In the genomic region with DNA sequence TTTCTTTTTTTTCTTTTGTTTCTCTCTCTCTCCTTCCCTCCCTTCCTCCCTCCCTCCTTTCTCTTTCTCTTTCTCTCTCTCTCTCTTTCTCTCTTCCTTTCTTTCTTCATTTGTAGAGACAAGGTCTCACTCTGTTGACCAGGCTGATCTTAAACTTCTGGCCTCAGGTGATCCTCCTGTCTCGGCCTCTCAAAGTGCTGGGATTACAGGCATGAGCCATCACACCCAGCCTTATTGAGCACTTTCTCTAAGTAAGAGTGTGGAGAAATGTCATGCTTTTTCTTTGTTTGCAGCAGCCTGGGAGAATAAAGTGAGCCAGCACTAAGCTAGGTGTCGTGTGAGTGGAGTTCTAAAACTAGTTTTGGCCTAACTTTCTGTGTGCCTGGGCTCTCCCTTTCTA, we compare ENCODE assay signal across 20 cellular contexts.
DNase-seq lines count a peak whose midpoint lies in the region; ATAC-seq and TF ChIP-seq lines count a peak whose summit lies in the region.
"Had no signal": no experiment of that assay in that cellular context is flagged by ENCODE, and none has a peak within 500 bp of the region (broad histone marks: within the 10 kb centered on the region; RNA-seq: fewer than 3 reads in every experiment).

No MANE protein-coding gene starts in this region.

- no peak for TF ChIP-seq CTCF in left ventricle myocardium inferior (IDR thresholded peaks at IDR 0.05; ENCODE audit: borderline replicate concordance)
- TF ChIP-seq CTCF in gastrocnemius medialis (IDR thresholded peaks at IDR 0.05 in 4 of 5, conservative IDR thresholded peaks at IDR 0.05 in 1 of 5) = no peak
- no peak for TF ChIP-seq CTCF in lower lobe of right lung (IDR thresholded peaks at IDR 0.05)

- TF ChIP-seq POLR2A in gastrocnemius medialis (IDR thresholded peaks at IDR 0.05) = no peak

- peak overlapping the region; percentile 49 for H3K27ac ChIP-seq in left ventricle myocardium inferior (replicated peaks)
- peak overlapping the region; percentile 7 for H3K27ac ChIP-seq in layer of hippocampus (ENCODE audit: low read depth, low read length)
- peak overlapping the region in 3 of 4 donors; percentile 86 to 97 (median 96) for H3K27ac ChIP-seq in gastrocnemius medialis
- no peak overlapping the region for H3K27ac ChIP-seq in lower lobe of right lung

- intact Hi-C loops in left ventricle myocardium inferior (cut with micrococcal nuclease) (no loop called here), cardiac septum (cut with DNase I) (no loop called here), gastrocnemius medialis (cut with DNase I; ENCODE audit: low total_unique reads) (no loop called here), lower lobe of right lung (cut with DNase I) (no loop called here)

- H3K9me3 ChIP-seq in left ventricle myocardium inferior (replicated peaks) (no peaks in the 10 kb centered on the region), gastrocnemius medialis (no peaks in the 10 kb centered on the region), lower lobe of right lung (no peaks in the 10 kb centered on the region)
- H3K9me3 ChIP-seq: BE2C had no signal

- DNase-seq in left ventricle myocardium inferior (no peak), cardiac septum (ENCODE audit: low spot score) (no peak), gastrocnemius medialis (no peak), lower lobe of right lung (no peak), medulla oblongata (ENCODE audit: extremely low spot score) (no peak), DMS153 treated with DMSO at 0.1 percent for 48 hours (lab: John Stamatoyannopoulos, UW; ENCODE audit: unreplicated experiment) (no peak), NCI-H1105 treated with DMSO at 0.1 percent for 48 hours (lab: John Stamatoyannopoulos, UW) (no peak)
- DNase-seq: CD4-positive, CD25-positive, alpha-beta regulatory T cell; COR-L47; DMS 273 treated with DMSO at 0.1 percent for 48 hours; KG1; MV-4-11; NCI-H1417 treated with DMSO at 0.1 percent for 48 hours; NCI-H187 treated with DMSO at 0.1 percent for 48 hours; NCI-H345; NCI-H524 treated with DMSO at 0.1 percent for 48 hours; PC-3; RPMI8226 had no signal

- H3K4me3 ChIP-seq in left ventricle myocardium inferior (no peak overlapping the region), gastrocnemius medialis (no peak overlapping the region), lower lobe of right lung (no peak overlapping the region)

- in situ Hi-C loops in gastrocnemius medialis (cut with MboI; ENCODE audit: low sequenced_read_pairs in 4 of 4) = no loop called here

- no peak for ATAC-seq in gastrocnemius medialis
- ATAC-seq in lower lobe of right lung = no peak
- ATAC-seq: PC-3 had no signal

- H3K27me3 ChIP-seq in left ventricle myocardium inferior (ENCODE audit: low read depth) = no peaks in the 10 kb centered on the region
- H3K27me3 ChIP-seq in layer of hippocampus (ENCODE audit: control insufficient read depth, insufficient read depth, low read length) = no peaks in the 10 kb centered on the region
- H3K27me3 ChIP-seq in gastrocnemius medialis = no peaks in the 10 kb centered on the region
- no peaks in the 10 kb centered on the region for H3K27me3 ChIP-seq in lower lobe of right lung (ENCODE audit: low read depth)
- H3K27me3 ChIP-seq: BE2C had no signal

- H3K4me1 ChIP-seq in left ventricle myocardium inferior (peaks cover 33% of the 10 kb centered on the region), gastrocnemius medialis (peaks cover 43 to 52% of the 10 kb centered on the region in 2 donors), lower lobe of right lung (peaks cover 13% of the 10 kb centered on the region)

- H3K36me3 ChIP-seq in left ventricle myocardium inferior (no peaks in the 10 kb centered on the region), gastrocnemius medialis (no peaks in the 10 kb centered on the region), lower lobe of right lung (no peaks in the 10 kb centered on the region)
- H3K36me3 ChIP-seq: BE2C had no signal
